In the genomic region with DNA sequence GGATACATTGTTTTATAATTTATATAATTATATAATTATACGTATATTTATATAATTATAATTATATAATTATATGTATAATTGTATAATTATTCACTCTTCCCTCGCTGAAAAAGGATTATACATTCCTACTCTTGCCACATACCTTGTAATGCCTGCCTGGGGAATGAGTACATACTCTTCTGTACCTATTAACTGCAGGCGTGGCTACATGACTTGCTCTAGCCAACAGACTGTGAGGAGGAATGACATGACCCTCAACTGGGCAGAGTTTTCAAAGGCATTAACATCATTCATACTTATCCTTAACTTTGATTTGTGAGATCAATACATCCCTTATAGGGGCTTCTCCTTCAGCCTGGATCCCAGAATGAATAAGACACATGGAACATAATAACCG, we compare ENCODE assay signal across 21 cellular contexts. TPM values are rescaled to one million over a fixed set of nuclear protein-coding genes. Genes with fewer than 3 reads are reported as not detected.
DNase-seq lines count a peak whose midpoint lies in the region; TF ChIP-seq lines count a peak whose summit lies in the region.
"Had no signal": no experiment of that assay in that cellular context is flagged by ENCODE, and none has a peak within 500 bp of the region (broad histone marks: within the 10 kb centered on the region; RNA-seq: fewer than 3 reads in every experiment).

No MANE protein-coding gene starts in this region.

- no peak overlapping the region for H3K4me3 ChIP-seq in mammary epithelial cell (replicated peaks in 1 of 3; ENCODE audit: insufficient read depth in 1 of 3, low read depth in 2 of 3, low read length in 3 of 3)
- H3K4me3 ChIP-seq: GM23338 had no signal

- no peak overlapping the region for H2AFZ ChIP-seq in mammary epithelial cell (ENCODE audit: low read depth, low read length)
- H2AFZ ChIP-seq: GM23338 had no signal

- H3K27ac Mint-ChIP-seq in activated naive CD4-positive, alpha-beta T cell treated with anti-CD3 and anti-CD28 coated beads, Interleukin-2, amount 50 U/mL, for 24 hours = peak overlapping the region; percentile 2
- no peak overlapping the region for H3K27ac Mint-ChIP-seq in activated CD4-positive, alpha-beta T cell treated with anti-CD3 and anti-CD28 coated beads, Interleukin-2, amount 10 ng/mL, durations not matched to agents 24 days and 14 days
- H3K27ac Mint-ChIP-seq: GM23338 had no signal

- BruUV-seq in mammary epithelial cell (replicated peaks; lab: Mats Ljungman, UMichigan) = no TSS peak

- H3K4me3 Mint-ChIP-seq in activated naive CD4-positive, alpha-beta T cell treated with anti-CD3 and anti-CD28 coated beads, Interleukin-2, amount 50 U/mL, for 24 hours = no peak overlapping the region
- H3K4me3 Mint-ChIP-seq in activated CD4-positive, alpha-beta T cell treated with anti-CD3 and anti-CD28 coated beads, Interleukin-2, amount 10 ng/mL, durations not matched to agents 24 days and 14 days = no peak overlapping the region
- H3K4me3 Mint-ChIP-seq: GM23338 had no signal

- H3K36me3 Mint-ChIP-seq in activated naive CD4-positive, alpha-beta T cell treated with anti-CD3 and anti-CD28 coated beads, Interleukin-2, amount 50 U/mL, for 24 hours = peaks cover 20% of the 10 kb centered on the region
- H3K36me3 Mint-ChIP-seq in activated CD4-positive, alpha-beta T cell treated with anti-CD3 and anti-CD28 coated beads, Interleukin-2, amount 10 ng/mL, durations not matched to agents 24 days and 14 days (ENCODE audit: low read depth) = peaks cover 53% of the 10 kb centered on the region

- peaks cover 17% of the 10 kb centered on the region for H3K4me1 ChIP-seq in mammary epithelial cell (ENCODE audit: insufficient read depth, low read length)
- H3K4me1 ChIP-seq: BE2C had no signal

- DNase-seq in activated naive CD4-positive, alpha-beta T cell treated with anti-CD3 and anti-CD28 coated beads, Interleukin-2, amount 50 U/mL, for 16 hours = no peak
- DNase-seq in mammary epithelial cell = peak; percentile 63
- DNase-seq in kidney tubule cell (ENCODE audit: low spot score) = peak; percentile 51
- DNase-seq in activated CD4-positive, alpha-beta T cell treated with anti-CD3 and anti-CD28 coated beads, Interleukin-2, amount 10 ng/mL, durations not matched to agents 24 days and 14 days = no peak
- DNase-seq in HK-2 (ENCODE audit: unreplicated experiment) = no peak
- no peak for DNase-seq in NCI-H2107 treated with DMSO at 0.1 percent for 48 hours (lab: John Stamatoyannopoulos, UW; ENCODE audit: unreplicated experiment)
- DNase-seq: 8988T; BE2C; DMS53; GDM1; HCEC 1CT; IMR-90; MV-4-11; NCI-H1105 treated with DMSO at 0.1 percent for 48 hours; NCI-H2081; NCI-H446 treated with DMSO at 0.1 percent for 48 hours; NCI-H526 treated with DMSO at 0.1 percent for 48 hours; NK-92 treated with Interleukin-12 subunit alpha and Interleukin-12 subunit beta, amount 100 ng/mL, for 24 hours had no signal

- peaks cover 13% of the 10 kb centered on the region for H3K4me1 Mint-ChIP-seq in activated naive CD4-positive, alpha-beta T cell treated with anti-CD3 and anti-CD28 coated beads, Interleukin-2, amount 50 U/mL, for 24 hours
- H3K4me1 Mint-ChIP-seq in activated CD4-positive, alpha-beta T cell treated with anti-CD3 and anti-CD28 coated beads, Interleukin-2, amount 10 ng/mL, durations not matched to agents 24 days and 14 days = peaks cover 6% of the 10 kb centered on the region
- H3K4me1 Mint-ChIP-seq: GM23338 had no signal

- no peak overlapping the region for H3K9ac ChIP-seq in mammary epithelial cell (ENCODE audit: insufficient read depth, low read length)
- H3K9ac ChIP-seq: KMS-11 had no signal

- intact Hi-C loops in mammary epithelial cell (cut with micrococcal nuclease) = no loop called here
- intact Hi-C loops in activated CD4-positive, alpha-beta T cell treated with anti-CD3 and anti-CD28 coated beads, Interleukin-2, amount 10 ng/mL, durations not matched to agents 24 days and 14 days (cut with micrococcal nuclease) = no loop called here

- H3K27me3 Mint-ChIP-seq in activated naive CD4-positive, alpha-beta T cell treated with anti-CD3 and anti-CD28 coated beads, Interleukin-2, amount 50 U/mL, for 24 hours = no peaks in the 10 kb centered on the region
- H3K27me3 Mint-ChIP-seq in activated CD4-positive, alpha-beta T cell treated with anti-CD3 and anti-CD28 coated beads, Interleukin-2, amount 10 ng/mL, durations not matched to agents 24 days and 14 days = no peaks in the 10 kb centered on the region

- no peaks in the 10 kb centered on the region for H4K20me1 ChIP-seq in mammary epithelial cell (ENCODE audit: insufficient read depth, low read length)

- H3K9me3 Mint-ChIP-seq in activated naive CD4-positive, alpha-beta T cell treated with anti-CD3 and anti-CD28 coated beads, Interleukin-2, amount 50 U/mL, for 24 hours = no peaks in the 10 kb centered on the region
- no peaks in the 10 kb centered on the region for H3K9me3 Mint-ChIP-seq in activated CD4-positive, alpha-beta T cell treated with anti-CD3 and anti-CD28 coated beads, Interleukin-2, amount 10 ng/mL, durations not matched to agents 24 days and 14 days
- H3K9me3 Mint-ChIP-seq: GM23338 had no signal

- WGBS in mammary epithelial cell (ENCODE audit: low coverage, missing lambda C conversion rate) = 72% methylated on average over 4 of the region's 4 CpGs

- H3K27ac ChIP-seq in mammary epithelial cell (ENCODE audit: insufficient read depth, low read depth, low read length) = no peak overlapping the region
- H3K27ac ChIP-seq: KMS-11 had no signal

- H3K9me3 ChIP-seq in mammary epithelial cell (replicated peaks; ENCODE audit: insufficient read depth, low read length) = no peaks in the 10 kb centered on the region
- H3K9me3 ChIP-seq: BE2C had no signal

- dilution Hi-C loops in mammary epithelial cell (cut with HindIII; ENCODE audit: low sequenced_read_pairs) = no loop called here

- peaks cover 9% of the 10 kb centered on the region for H3K36me3 ChIP-seq in mammary epithelial cell (ENCODE audit: insufficient read depth, low read length)
- H3K36me3 ChIP-seq: BE2C had no signal

- H3K79me2 ChIP-seq in mammary epithelial cell (ENCODE audit: insufficient read depth, low read length) = no peaks in the 10 kb centered on the region

- no peak overlapping the region for H3K4me2 ChIP-seq in mammary epithelial cell (ENCODE audit: insufficient read depth, low read depth, low read length)
- H3K4me2 ChIP-seq: GM23338, KMS-11 had no signal

- CTCF ChIA-PET in mammary epithelial cell (lab: Charles Lee; ENCODE audit: low non-redundant PET) = no interaction called here

- in situ Hi-C loops in mammary epithelial cell (cut with MboI; ENCODE audit: low sequenced_read_pairs in 2 of 2) = no loop called here

- TF ChIP-seq CTCF in mammary epithelial cell (conservative IDR thresholded peaks at IDR 0.05 in 1 of 2, IDR thresholded peaks at IDR 0.05 in 1 of 2; ENCODE audit: extremely low read depth in 1 of 2, insufficient read depth in 1 of 2, low read depth in 1 of 2, low read length in 2 of 2) = no peak

- no peaks in the 10 kb centered on the region for H3K27me3 ChIP-seq in mammary epithelial cell (ENCODE audit: insufficient read depth, low read length)
- H3K27me3 ChIP-seq: BE2C had no signal

RNA-seq across cellular contexts. Expression of a gene that starts 19.1 kb away (rescaled TPM):
- 10 to 100 TPM; 33.0 to 40.9 TPM for total RNA-seq in mammary epithelial cell
- 27.6 TPM for polyA plus RNA-seq in mammary epithelial cell
- polyA minus RNA-seq in mammary epithelial cell = 82.3 TPM
- 17.3 and 18.0 TPM in 2 replicates for total RNA-seq in activated CD4-positive, alpha-beta T cell treated with anti-CD3 and anti-CD28 coated beads, Interleukin-2, amount 10 ng/mL, durations not matched to agents 24 days and 14 days

Comparison
In these comparisons a context has a peak if more than half of its experiments do, and no peak if none do; other contexts are left out.
1. DNase-seq: peak in mammary epithelial cell (single experiment) and kidney tubule cell (single experiment); none in activated naive CD4-positive, alpha-beta T cell treated with anti-CD3 and anti-CD28 coated beads, Interleukin-2, amount 50 U/mL, for 16 hours (single experiment), activated CD4-positive, alpha-beta T cell treated with anti-CD3 and anti-CD28 coated beads, Interleukin-2, amount 10 ng/mL, durations not matched to agents 24 days and 14 days (single experiment), HK-2 (single experiment) and NCI-H2107 treated with DMSO at 0.1 percent for 48 hours (single experiment).